16 cellular contexts compared by ENCODE assay signal in the genomic region with DNA sequence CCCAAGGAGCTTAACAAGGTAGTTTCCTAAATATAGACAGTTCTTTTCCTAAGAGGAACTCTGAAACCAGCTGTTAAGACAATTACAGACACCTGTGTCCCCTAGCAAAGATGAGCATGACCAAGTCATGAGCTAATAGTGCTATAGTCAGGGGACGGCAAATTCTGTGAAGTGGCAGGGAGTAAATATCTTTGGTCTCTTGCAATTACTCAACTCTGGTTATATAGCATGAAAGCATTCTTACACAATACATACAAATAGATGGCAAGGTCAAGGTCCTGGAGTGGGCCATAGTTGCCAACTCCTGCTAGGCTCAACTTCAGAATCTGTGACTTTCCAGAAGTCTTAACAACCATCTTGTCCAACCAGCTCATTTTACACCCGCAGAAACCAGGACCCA.
DNase-seq lines count a peak whose midpoint lies in the region; ATAC-seq, FAIRE-seq and TF ChIP-seq lines count a peak whose summit lies in the region.
"Had no signal": no experiment of that assay in that cellular context is flagged by ENCODE, and none has a peak within 500 bp of the region (broad histone marks: within the 10 kb centered on the region; RNA-seq: fewer than 3 reads in every experiment).

No MANE protein-coding gene starts in this region.

- H3K4me1 ChIP-seq in HepG2 (ENCODE audit: insufficient read depth, low read length): peaks cover 7% of the 10 kb centered on the region; the same call in 1 of the 2 replicates
- no peaks in the 10 kb centered on the region for H3K4me1 ChIP-seq in right lobe of liver
- no peaks in the 10 kb centered on the region for H3K4me1 ChIP-seq in K562 (replicated peaks in 1 of 2; ENCODE audit: control insufficient read depth in 2 of 2, insufficient read depth in 2 of 2, low read length in 2 of 2)
- H3K4me1 ChIP-seq: HAP-1 had no signal

- no peaks in the 10 kb centered on the region for H3K27me3 Mint-ChIP-seq in activated naive CD4-positive, alpha-beta T cell treated with anti-CD3 and anti-CD28 coated beads, Interleukin-2, amount 10 ng/mL, durations not matched to agents 7 days and 5 days
- H3K27me3 Mint-ChIP-seq: B cell; CD4-positive, alpha-beta T cell had no signal

- peak; percentile 34 for DNase-seq in HepG2 (ENCODE audit: low spot score)
- DNase-seq in right lobe of liver: no peak
- peak; percentile 36 for DNase-seq in NOMO-1 treated with DMSO at 0.1 percent for 48 hours (lab: John Stamatoyannopoulos, UW; ENCODE audit: unreplicated experiment)
- DNase-seq in K562 (ENCODE audit: extremely low read depth in 1 of 4, low spot score in 3 of 4): no peak
- no peak for DNase-seq in activated naive CD4-positive, alpha-beta T cell treated with anti-CD3 and anti-CD28 coated beads, Interleukin-2, amount 10 ng/mL, durations not matched to agents 7 days and 5 days
- DNase-seq in HK-2 (ENCODE audit: unreplicated experiment): no peak
- DNase-seq: ACHN; C1 segment of cervical spinal cord; Calu3; CD4-positive, alpha-beta T cell; DMS 273 treated with DMSO at 0.1 percent for 48 hours had no signal

- no peak for TF ChIP-seq EP300 in HepG2 (IDR thresholded peaks at IDR 0.05; ENCODE audit: low read depth in 2 of 2, low read length in 2 of 2)
- no peak for TF ChIP-seq EP300 in HepG2 (CRISPR knock-in tag; IDR thresholded peaks at IDR 0.05; ENCODE audit: borderline replicate concordance)
- no peak for TF ChIP-seq EP300 in K562 (IDR thresholded peaks at IDR 0.05; ENCODE audit: low read length)

- no peaks in the 10 kb centered on the region for H4K20me1 ChIP-seq in HepG2 (ENCODE audit: insufficient read depth, low read length)
- no peaks in the 10 kb centered on the region for H4K20me1 ChIP-seq in K562 (replicated peaks; ENCODE audit: control insufficient read depth, insufficient read depth, low read length)

- POLR2A ChIA-PET in HepG2 (lab: Yijun Ruan, JAX): no interaction called here
- POLR2A ChIA-PET in K562 (lab: Yijun Ruan, JAX): interaction anchor here (1.2 kb wide), 1 partner anchor 69 kb away, joined by 3 read pairs; no protein-coding TSS in a partner anchor

- CTCF ChIA-PET in HepG2 (lab: Yijun Ruan, JAX; ENCODE audit: low intra/inter-chr PET ratio, low total read pairs): no interaction called here
- CTCF ChIA-PET in K562 (lab: Yijun Ruan, JAX; ENCODE audit: low intra/inter-chr PET ratio): no interaction called here
- CTCF ChIA-PET in activated naive CD4-positive, alpha-beta T cell treated with anti-CD3 and anti-CD28 coated beads, Interleukin-2, amount 10 ng/mL, durations not matched to agents 7 days and 5 days (lab: Charles Lee): interaction anchor here (0.7 to 1.5 kb wide), 4 partner anchors 8 to 424 kb away, joined by 3 to 4 read pairs (median 4); no protein-coding TSS in a partner anchor

- H3K27me3 ChIP-seq in HepG2 (ENCODE audit: control insufficient read depth in 1 of 2, insufficient read depth in 2 of 2, low read length in 2 of 2): peaks cover 0 to 4% of the 10 kb centered on the region in 2 experiments; a peak in 1 of 5 replicates
- H3K27me3 ChIP-seq in right lobe of liver: no peaks in the 10 kb centered on the region
- peaks cover 0 to 11% of the 10 kb centered on the region in 2 experiments; a peak in 1 of 5 replicates for H3K27me3 ChIP-seq in K562 (ENCODE audit: control insufficient read depth in 2 of 2, insufficient read depth in 2 of 2, low read length in 2 of 2)

- H3K9me1 ChIP-seq in K562 (ENCODE audit: control insufficient read depth, insufficient read depth, low read length): no peaks in the 10 kb centered on the region

- H3K27ac ChIP-seq in HepG2 (ENCODE audit: extremely low read length, insufficient read depth, low read length): no peak overlapping the region
- H3K27ac ChIP-seq in right lobe of liver: no peak overlapping the region
- H3K27ac ChIP-seq in K562 (ENCODE audit: extremely low read depth, low read depth, low read length): no peak overlapping the region

- H3K36me3 Mint-ChIP-seq in activated naive CD4-positive, alpha-beta T cell treated with anti-CD3 and anti-CD28 coated beads, Interleukin-2, amount 10 ng/mL, durations not matched to agents 7 days and 5 days: no peaks in the 10 kb centered on the region
- H3K36me3 Mint-ChIP-seq: IgD-negative memory B cell had no signal

- no peak for TF ChIP-seq RAD21 in HepG2 (CRISPR knock-in tag; IDR thresholded peaks at IDR 0.05)
- TF ChIP-seq RAD21 in K562 (CRISPR knock-in tag; conservative IDR thresholded peaks at IDR 0.05 in 1 of 2, IDR thresholded peaks at IDR 0.05 in 1 of 2): no peak

- no peaks in the 10 kb centered on the region for H3K36me3 ChIP-seq in HepG2 (replicated peaks in 1 of 2; ENCODE audit: control insufficient read depth in 1 of 2, insufficient read depth in 2 of 2, low read length in 2 of 2)
- no peaks in the 10 kb centered on the region for H3K36me3 ChIP-seq in right lobe of liver
- no peaks in the 10 kb centered on the region for H3K36me3 ChIP-seq in K562 (ENCODE audit: control insufficient read depth, insufficient read depth, low read length)
- H3K36me3 ChIP-seq: HAP-1 had no signal

- no peak for TF ChIP-seq POLR2A in HepG2 (IDR thresholded peaks at IDR 0.05; ENCODE audit: insufficient read depth in 1 of 2, low read depth in 2 of 2, low read length in 2 of 2)
- TF ChIP-seq POLR2A in right lobe of liver (IDR thresholded peaks at IDR 0.05): no peak
- TF ChIP-seq POLR2A in K562 (conservative IDR thresholded peaks at IDR 0.05): no peak

- H3K9me3 Mint-ChIP-seq in activated naive CD4-positive, alpha-beta T cell treated with anti-CD3 and anti-CD28 coated beads, Interleukin-2, amount 10 ng/mL, durations not matched to agents 7 days and 5 days: no peaks in the 10 kb centered on the region
- H3K9me3 Mint-ChIP-seq: CD4-positive, alpha-beta T cell; IgD-negative memory B cell had no signal

- TF ChIP-seq CTCF in HepG2 (CRISPR knock-in tag; IDR thresholded peaks at IDR 0.05): no peak
- TF ChIP-seq CTCF in right lobe of liver (IDR thresholded peaks at IDR 0.05): no peak
- no peak for TF ChIP-seq CTCF in K562 (IDR thresholded peaks at IDR 0.05 in 2 of 3, conservative IDR thresholded peaks at IDR 0.05 in 1 of 3; ENCODE audit: insufficient read depth in 2 of 3, low read depth in 1 of 3, low read length in 3 of 3)

- H3K4me3 Mint-ChIP-seq in activated naive CD4-positive, alpha-beta T cell treated with anti-CD3 and anti-CD28 coated beads, Interleukin-2, amount 10 ng/mL, durations not matched to agents 7 days and 5 days: no peak overlapping the region
- H3K4me3 Mint-ChIP-seq: B cell; CD4-positive, alpha-beta T cell; IgD-negative memory B cell had no signal

- in situ Hi-C loops in HepG2 (cut with HindIII; ENCODE audit: extremely low pct_ligation_motif_present, low pct_unique_long_range_greater_than_20kb): no loop called here
- in situ Hi-C loops in K562 (cut with MboI): no loop called here

- BruUV-seq in HepG2 (replicated peaks; lab: Mats Ljungman, UMichigan) (no TSS peak), K562 (replicated peaks; lab: Mats Ljungman, UMichigan) (no TSS peak)

- FAIRE-seq in HepG2 (lab: Jason Lieb, UNC) (no peak), K562 (lab: Jason Lieb, UNC) (no peak)
- FAIRE-seq: H1 had no signal

- intact Hi-C loops in HepG2 (cut with micrococcal nuclease; ENCODE audit: unreplicated experiment): no loop called here
- intact Hi-C loops in right lobe of liver (cut with DNase I): no loop called here
- intact Hi-C loops in K562 (cut with micrococcal nuclease): loop anchor here (10.0 kb wide), 1 partner anchor 426 kb away; no protein-coding TSS in a partner anchor

- H3K4me2 ChIP-seq in HepG2 (ENCODE audit: low read depth, low read length) (no peak overlapping the region), K562 (ENCODE audit: insufficient read depth, low read length) (no peak overlapping the region)

- WGBS in HepG2 (ENCODE audit: low lambda C conversion rate): 31% methylated on average over 2 of the region's 2 CpGs
- WGBS in right lobe of liver (ENCODE audit: insufficient coverage, low coverage, low lambda C conversion rate, missing lambda C conversion rate): 51% methylated on average over 2 of the region's 2 CpGs
- 0% methylated on average over 2 of the region's 2 CpGs for WGBS in K562 (ENCODE audit: insufficient coverage, low coverage, missing lambda C conversion rate)

- H2AFZ ChIP-seq in HepG2 (ENCODE audit: low read length) (no peak overlapping the region), K562 (ENCODE audit: low read depth, low read length) (no peak overlapping the region)

- ATAC-seq in HepG2 (peak; percentile 49; the same call in 1 of the 3 replicates), right lobe of liver (no peak), K562 (no peak), HG02678 (IDR thresholded peaks at IDR 0.05; ENCODE audit: unreplicated experiment) (no peak)

- no peak overlapping the region for H3K4me3 ChIP-seq in HepG2 (replicated peaks in 1 of 3; ENCODE audit: insufficient read depth in 1 of 3, low read depth in 2 of 3, low read length in 3 of 3)
- no peak overlapping the region for H3K4me3 ChIP-seq in right lobe of liver
- no peak overlapping the region for H3K4me3 ChIP-seq in K562
- H3K4me3 ChIP-seq: HAP-1 had no signal

- H3K9ac ChIP-seq in HepG2 (ENCODE audit: insufficient read depth, low read depth, low read length): no peak overlapping the region
- no peak overlapping the region for H3K9ac ChIP-seq in K562 (ENCODE audit: insufficient read depth in 1 of 2, low read depth in 2 of 2, low read length in 2 of 2)

- H3K9me3 ChIP-seq in HepG2 (ENCODE audit: low read length) (no peaks in the 10 kb centered on the region), right lobe of liver (no peaks in the 10 kb centered on the region), K562 (replicated peaks; ENCODE audit: control insufficient read depth, insufficient read depth, low read depth, low read length) (no peaks in the 10 kb centered on the region)
- H3K9me3 ChIP-seq: HAP-1 had no signal

- H3K27ac Mint-ChIP-seq in activated naive CD4-positive, alpha-beta T cell treated with anti-CD3 and anti-CD28 coated beads, Interleukin-2, amount 10 ng/mL, durations not matched to agents 7 days and 5 days: no peak overlapping the region
- H3K27ac Mint-ChIP-seq: B cell; CD4-positive, alpha-beta T cell; IgD-negative memory B cell had no signal

- H3K4me1 Mint-ChIP-seq in activated naive CD4-positive, alpha-beta T cell treated with anti-CD3 and anti-CD28 coated beads, Interleukin-2, amount 10 ng/mL, durations not matched to agents 7 days and 5 days: peaks cover 4% of the 10 kb centered on the region
- H3K4me1 Mint-ChIP-seq: IgD-negative memory B cell had no signal

- no peaks in the 10 kb centered on the region for H3K79me2 ChIP-seq in HepG2 (ENCODE audit: insufficient read depth, low read length)
- H3K79me2 ChIP-seq in K562 (ENCODE audit: control insufficient read depth, insufficient read depth, low read length): no peaks in the 10 kb centered on the region

TF ChIP-seq in HepG2, 621 proteins besides CTCF, POLR2A, EP300 and RAD21 (continues in another document):
- 0 out of 2 replicates have a peak, but pooled peaks have one; percentile 21 for TF ChIP-seq CEBPG (CRISPR knock-in tag; IDR thresholded peaks at IDR 0.05)
- no peak for TF ChIP-seq KDM3A (CRISPR knock-in tag; IDR thresholded peaks at IDR 0.05; ENCODE audit: low read depth)
- no peak for TF ChIP-seq ZNF703 (CRISPR knock-in tag; IDR thresholded peaks at IDR 0.05; ENCODE audit: borderline replicate concordance)

TF ChIP-seq in K562, 482 proteins besides CTCF, POLR2A, EP300 and RAD21:
- TF ChIP-seq ZNF766 (CRISPR knock-in tag; conservative IDR thresholded peaks at IDR 0.05) (peak; percentile 67; the same call in 1 of the 2 replicates), CEBPB (tag; IDR thresholded peaks at IDR 0.05) (0 out of 2 replicates have a peak, but pooled peaks have one; percentile 25), ZNF354B (CRISPR knock-in tag; IDR thresholded peaks at IDR 0.05) (no peak)

Comparison
In these comparisons a context has a peak if more than half of its experiments do, and no peak if none do; other contexts are left out.
1. DNase-seq: peak in HepG2 (single experiment) and NOMO-1 treated with DMSO at 0.1 percent for 48 hours (single experiment); none in right lobe of liver (0 of 3), K562 (0 of 4), activated naive CD4-positive, alpha-beta T cell treated with anti-CD3 and anti-CD28 coated beads, Interleukin-2, amount 10 ng/mL, durations not matched to agents 7 days and 5 days (single experiment) and HK-2 (single experiment).